Comparison of ENCODE assay signal across 16 cellular contexts in genomic region chrX:32545100-32545499, GRCh38.
A peak's percentile ranks its signal among the peaks of the same experiment; 100 is the strongest.
DNase-seq lines count a peak whose midpoint lies in the region; ATAC-seq and TF ChIP-seq lines count a peak whose summit lies in the region.
"Had no signal": no experiment of that assay in that cellular context is flagged by ENCODE, and none has a peak within 500 bp of the region (broad histone marks: within the 10 kb centered on the region; RNA-seq: fewer than 3 reads in every experiment).

No MANE protein-coding gene starts in this region.

- H3K9me3 ChIP-seq in right atrium auricular region (no peaks in the 10 kb centered on the region), endodermal cell (ENCODE audit: control insufficient read depth, low read length) (no peaks in the 10 kb centered on the region), right cardiac atrium (ENCODE audit: control insufficient read depth, low read length) (no peaks in the 10 kb centered on the region), neural progenitor cell (ENCODE audit: low read depth) (no peaks in the 10 kb centered on the region)
- H3K9me3 ChIP-seq: BLaER1, Caco-2 had no signal

- H3K4me2 ChIP-seq in neural progenitor cell, result no peak overlapping the region
- H3K4me2 ChIP-seq: BLaER1 had no signal

- no peak overlapping the region for H3K4me3 ChIP-seq in right atrium auricular region
- H3K4me3 ChIP-seq in endodermal cell (ENCODE audit: low read length), result no peak overlapping the region
- H3K4me3 ChIP-seq in right cardiac atrium (ENCODE audit: low read length), result no peak overlapping the region
- H3K4me3 ChIP-seq in neural progenitor cell, result no peak overlapping the region
- H3K4me3 ChIP-seq: BLaER1 had no signal

- peak overlapping the region; percentile 55 for H2AFZ ChIP-seq in neural progenitor cell (replicated peaks)

- H3K27me3 ChIP-seq in right atrium auricular region (no peaks in the 10 kb centered on the region), endodermal cell (ENCODE audit: control insufficient read depth, insufficient read depth, low read length, poor library complexity, severe bottlenecking) (no peaks in the 10 kb centered on the region), right cardiac atrium (ENCODE audit: control insufficient read depth, insufficient read depth) (no peaks in the 10 kb centered on the region), neural progenitor cell (no peaks in the 10 kb centered on the region)

- no peak overlapping the region for H3K4me3 Mint-ChIP-seq in endodermal cell
- H3K4me3 Mint-ChIP-seq in neural progenitor cell, result no peak overlapping the region
- H3K4me3 Mint-ChIP-seq in activated CD4-positive, alpha-beta T cell treated with anti-CD3 and anti-CD28 coated beads, Interleukin-2, amount 10 ng/mL, durations not matched to agents 24 days and 14 days, result no peak overlapping the region
- H3K4me3 Mint-ChIP-seq: CD8-positive, alpha-beta memory T cell had no signal

- H3K9ac ChIP-seq in endodermal cell (ENCODE audit: extremely low read depth, low read length, poor library complexity, severe bottlenecking) (no peak overlapping the region), neural progenitor cell (no peak overlapping the region)
- H3K9ac ChIP-seq: BLaER1 had no signal

- TF ChIP-seq CTCF in right atrium auricular region (IDR thresholded peaks at IDR 0.05), result no peak
- peak; percentile 34 for TF ChIP-seq CTCF in endodermal cell (conservative IDR thresholded peaks at IDR 0.05)
- TF ChIP-seq CTCF in neural progenitor cell (IDR thresholded peaks at IDR 0.05), result no peak

- H3K27me3 Mint-ChIP-seq in endodermal cell (ENCODE audit: insufficient read depth), result no peaks in the 10 kb centered on the region
- no peaks in the 10 kb centered on the region for H3K27me3 Mint-ChIP-seq in neural progenitor cell (ENCODE audit: insufficient read depth, low read depth)
- no peaks in the 10 kb centered on the region for H3K27me3 Mint-ChIP-seq in activated CD4-positive, alpha-beta T cell treated with anti-CD3 and anti-CD28 coated beads, Interleukin-2, amount 10 ng/mL, durations not matched to agents 24 days and 14 days

- H3K27ac Mint-ChIP-seq in endodermal cell (no peak overlapping the region), neural progenitor cell (no peak overlapping the region)
- no peak overlapping the region for H3K27ac Mint-ChIP-seq in activated CD4-positive, alpha-beta T cell treated with anti-CD3 and anti-CD28 coated beads, Interleukin-2, amount 10 ng/mL, durations not matched to agents 24 days and 14 days
- H3K27ac Mint-ChIP-seq: CD8-positive, alpha-beta memory T cell had no signal

- H3K9me3 Mint-ChIP-seq in endodermal cell (no peaks in the 10 kb centered on the region), neural progenitor cell (no peaks in the 10 kb centered on the region)
- no peaks in the 10 kb centered on the region for H3K9me3 Mint-ChIP-seq in activated CD4-positive, alpha-beta T cell treated with anti-CD3 and anti-CD28 coated beads, Interleukin-2, amount 10 ng/mL, durations not matched to agents 24 days and 14 days
- H3K9me3 Mint-ChIP-seq: CD8-positive, alpha-beta memory T cell had no signal

- H4K20me1 ChIP-seq in neural progenitor cell (ENCODE audit: low read depth), result no peaks in the 10 kb centered on the region
- H4K20me1 ChIP-seq: BLaER1 had no signal

- DNase-seq in Right ventricle myocardium inferior (ENCODE audit: missing footprints) (no peak), right atrium auricular region (ENCODE audit: low spot score) (no peak), endodermal cell (no peak), right cardiac atrium (peak in 1 of 3 donors; percentile 6), neural progenitor cell (ENCODE audit: low spot score) (no peak), SKM-1 (lab: John Stamatoyannopoulos, UW; ENCODE audit: unreplicated experiment) (no peak)
- no peak for DNase-seq in activated CD8-positive, alpha-beta memory T cell treated with anti-CD3 and anti-CD28 coated beads for 24 hours
- DNase-seq in activated CD4-positive, alpha-beta T cell treated with anti-CD3 and anti-CD28 coated beads, Interleukin-2, amount 10 ng/mL, durations not matched to agents 24 days and 14 days, result no peak
- DNase-seq: Caco-2; CD8-positive, alpha-beta memory T cell; DND-41; GDM1 had no signal

- no peaks in the 10 kb centered on the region for H3K36me3 ChIP-seq in right atrium auricular region
- H3K36me3 ChIP-seq in endodermal cell (ENCODE audit: control insufficient read depth, insufficient read depth, low read length), result no peaks in the 10 kb centered on the region
- no peaks in the 10 kb centered on the region for H3K36me3 ChIP-seq in neural progenitor cell
- H3K36me3 ChIP-seq: BLaER1 had no signal

- 88% methylated on average over 1 of the region's 1 CpG; no CpG with 5 or more reads in 1 of the 2 experiments for WGBS in endodermal cell (ENCODE audit: insufficient coverage in 1 of 2, insufficient read length in 1 of 2), 2 experiments
- WGBS in right cardiac atrium, result 20% methylated on average over 1 of the region's 1 CpG

- no peaks in the 10 kb centered on the region for H3K36me3 Mint-ChIP-seq in endodermal cell (ENCODE audit: low read depth)
- H3K36me3 Mint-ChIP-seq in neural progenitor cell, result no peaks in the 10 kb centered on the region
- no peaks in the 10 kb centered on the region for H3K36me3 Mint-ChIP-seq in activated CD4-positive, alpha-beta T cell treated with anti-CD3 and anti-CD28 coated beads, Interleukin-2, amount 10 ng/mL, durations not matched to agents 24 days and 14 days (ENCODE audit: low read depth)
- H3K36me3 Mint-ChIP-seq: CD8-positive, alpha-beta memory T cell had no signal

- intact Hi-C loops in Right ventricle myocardium inferior (cut with DNase I) (no loop called here), right cardiac atrium (cut with DNase I) (no loop called here)
- intact Hi-C loops in activated CD4-positive, alpha-beta T cell treated with anti-CD3 and anti-CD28 coated beads, Interleukin-2, amount 10 ng/mL, durations not matched to agents 24 days and 14 days (cut with micrococcal nuclease), result no loop called here

- ATAC-seq in Right ventricle myocardium inferior (peak; percentile 72), right cardiac atrium (peak; percentile 68)
- ATAC-seq: HCT116 had no signal

- no peaks in the 10 kb centered on the region for H3K4me1 ChIP-seq in right atrium auricular region
- H3K4me1 ChIP-seq in endodermal cell (ENCODE audit: control insufficient read depth, insufficient read depth, low read length), result no peaks in the 10 kb centered on the region
- no peaks in the 10 kb centered on the region for H3K4me1 ChIP-seq in right cardiac atrium (ENCODE audit: control insufficient read depth, insufficient read depth, low read length)
- no peaks in the 10 kb centered on the region for H3K4me1 ChIP-seq in neural progenitor cell
- H3K4me1 ChIP-seq: BLaER1, Caco-2 had no signal

- no peaks in the 10 kb centered on the region for H3K79me2 ChIP-seq in neural progenitor cell (ENCODE audit: low read depth)

- H3K4me1 Mint-ChIP-seq in endodermal cell (no peaks in the 10 kb centered on the region), neural progenitor cell (peaks cover 5% of the 10 kb centered on the region)
- no peaks in the 10 kb centered on the region for H3K4me1 Mint-ChIP-seq in activated CD4-positive, alpha-beta T cell treated with anti-CD3 and anti-CD28 coated beads, Interleukin-2, amount 10 ng/mL, durations not matched to agents 24 days and 14 days
- H3K4me1 Mint-ChIP-seq: CD8-positive, alpha-beta memory T cell had no signal

- H3K27ac ChIP-seq in right atrium auricular region (no peak overlapping the region), endodermal cell (ENCODE audit: low read depth, low read length) (no peak overlapping the region), right cardiac atrium (ENCODE audit: low read length) (no peak overlapping the region), neural progenitor cell (no peak overlapping the region)
- H3K27ac ChIP-seq: 22Rv1, BLaER1, HL-60 had no signal

- H3F3A ChIP-seq in neural progenitor cell (ENCODE audit: low read depth), result no peaks in the 10 kb centered on the region
